8 cellular contexts compared by ENCODE assay signal in the genomic region with DNA sequence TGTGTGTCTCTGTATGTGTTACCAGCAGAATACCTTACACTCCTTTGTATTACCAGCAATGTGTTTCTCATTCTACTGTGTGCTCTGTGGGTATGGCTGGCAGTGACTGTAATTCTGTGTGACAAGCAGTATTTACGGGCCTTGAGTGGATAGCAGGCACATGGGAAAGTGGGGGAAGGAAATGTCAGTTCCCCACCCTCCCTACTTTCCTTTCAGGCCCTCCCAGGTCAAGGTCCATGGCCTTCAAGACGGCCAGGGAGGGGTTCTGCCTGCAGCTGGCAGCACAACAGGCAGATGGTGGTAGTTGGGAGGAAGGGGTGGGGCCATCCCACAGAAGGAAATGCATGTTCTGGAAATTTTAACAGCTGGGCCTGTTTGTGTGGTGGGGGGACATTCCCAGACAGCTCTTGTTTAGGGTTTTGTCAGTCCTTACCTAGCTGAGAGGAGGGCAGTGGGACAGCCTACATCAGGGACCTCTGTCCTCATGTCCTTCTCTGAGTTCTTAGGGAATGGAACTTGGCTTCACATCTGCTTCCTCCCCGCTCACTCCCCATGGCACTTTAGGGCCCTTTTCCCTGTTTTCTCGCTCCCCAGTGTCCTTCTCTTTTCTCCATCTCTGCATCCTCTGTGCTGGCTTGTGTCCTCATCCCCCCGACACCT. TPM values are rescaled to one million over a fixed set of nuclear protein-coding genes. Genes with fewer than 3 reads are reported as not detected.
A peak's percentile ranks its signal among the peaks of the same experiment; 100 is the strongest.
DNase-seq lines count a peak whose midpoint lies in the region; ATAC-seq and TF ChIP-seq lines count a peak whose summit lies in the region.

No MANE protein-coding gene starts in this region.

- no peaks in the 10 kb centered on the region for H3K27me3 Mint-ChIP-seq in CD4-positive, alpha-beta T cell
- no peaks in the 10 kb centered on the region for H3K27me3 Mint-ChIP-seq in naive thymus-derived CD8-positive, alpha-beta T cell

- H3K27ac ChIP-seq in CD4-positive, alpha-beta T cell (ENCODE audit: low read depth, low read length): peak overlapping the region; percentile 48
- no peak overlapping the region for H3K27ac ChIP-seq in brain microvascular endothelial cell

- peaks cover 88% of the 10 kb centered on the region for H3K4me1 Mint-ChIP-seq in CD4-positive, alpha-beta T cell (ENCODE audit: low read depth)
- peaks cover 39 to 89% (median 84%) of the 10 kb centered on the region in 4 donors for H3K4me1 Mint-ChIP-seq in naive thymus-derived CD8-positive, alpha-beta T cell

- intact Hi-C loops in CD4-positive, alpha-beta T cell (cut with DNase I, micrococcal nuclease): no loop called here

- no peaks in the 10 kb centered on the region for H3K9me3 Mint-ChIP-seq in CD4-positive, alpha-beta T cell
- no peaks in the 10 kb centered on the region for H3K9me3 Mint-ChIP-seq in naive thymus-derived CD8-positive, alpha-beta T cell

- no peaks in the 10 kb centered on the region for H3K9me3 ChIP-seq in CD4-positive, alpha-beta T cell (ENCODE audit: control insufficient read depth, low read length)
- H3K9me3 ChIP-seq in Loucy (ENCODE audit: insufficient read depth, low read depth, low read length): no peaks in the 10 kb centered on the region

- H3K79me2 ChIP-seq in Loucy (ENCODE audit: insufficient read depth, low read length): no peaks in the 10 kb centered on the region

- ATAC-seq in CD4-positive, alpha-beta T cell (ENCODE audit: poor library complexity): no peak
- no peak for ATAC-seq in naive thymus-derived CD8-positive, alpha-beta T cell
- ATAC-seq in GM19023 (IDR thresholded peaks at IDR 0.05; ENCODE audit: unreplicated experiment): no peak

- H3K4me3 Mint-ChIP-seq in CD4-positive, alpha-beta T cell: no peak overlapping the region
- peak overlapping the region in 4 of 10 donors; percentile 20 to 80 (median 58) for H3K4me3 Mint-ChIP-seq in naive thymus-derived CD8-positive, alpha-beta T cell

- H3K27me3 ChIP-seq in CD4-positive, alpha-beta T cell (ENCODE audit: control insufficient read depth, insufficient read depth, low read length): no peaks in the 10 kb centered on the region
- H3K27me3 ChIP-seq in Loucy (ENCODE audit: insufficient read depth, low read length, poor library complexity, severe bottlenecking) (no peaks in the 10 kb centered on the region), brain microvascular endothelial cell (replicated peaks) (no peaks in the 10 kb centered on the region)

- peaks cover 18% of the 10 kb centered on the region for H3K36me3 Mint-ChIP-seq in CD4-positive, alpha-beta T cell (ENCODE audit: low read depth)
- H3K36me3 Mint-ChIP-seq in naive thymus-derived CD8-positive, alpha-beta T cell: peaks cover 0 to 14% (median 4%) of the 10 kb centered on the region in 3 donors

- peak overlapping the region; percentile 80 for H3K27ac Mint-ChIP-seq in CD4-positive, alpha-beta T cell
- peak overlapping the region; percentile 63 to 92 (median 90) for H3K27ac Mint-ChIP-seq in naive thymus-derived CD8-positive, alpha-beta T cell

- peaks cover 4% of the 10 kb centered on the region; the same call in 1 of the 2 replicates for H3K36me3 ChIP-seq in Loucy (ENCODE audit: insufficient read depth, low read length)
- peaks cover 3% of the 10 kb centered on the region for H3K36me3 ChIP-seq in brain microvascular endothelial cell (replicated peaks)

- no peak for DNase-seq in CD4-positive, alpha-beta T cell
- DNase-seq in dermis blood vessel endothelial cell: peak; percentile 39
- DNase-seq in naive thymus-derived CD8-positive, alpha-beta T cell: no peak
- DNase-seq in stimulated activated CD8-positive, alpha-beta memory T cell treated with anti-CD3 and anti-CD28 coated beads, Interleukin-4, amount 100 ng/mL, for 48 hours: no peak
- DNase-seq in NCI-H1436 treated with DMSO at 0.1 percent for 48 hours (lab: John Stamatoyannopoulos, UW): no peak
- DNase-seq in brain microvascular endothelial cell: no peak

- no peaks in the 10 kb centered on the region for H4K20me1 ChIP-seq in Loucy (ENCODE audit: insufficient read depth, low read length, poor library complexity, severe bottlenecking)

- no peak overlapping the region for H3K4me2 ChIP-seq in Loucy (ENCODE audit: low read depth, low read length, poor library complexity, severe bottlenecking)

- H3K4me3 ChIP-seq in Loucy (ENCODE audit: low read length, poor library complexity, severe bottlenecking) (no peak overlapping the region), brain microvascular endothelial cell (ENCODE audit: low read depth, low read length) (no peak overlapping the region)

- POLR2A ChIA-PET in CD4-positive, alpha-beta T cell (lab: Charles Lee): interaction anchor here (1.1 to 1.6 kb wide), 2 partner anchors 14 to 15 kb away, joined by 3 to 5 read pairs; no protein-coding TSS in a partner anchor
- POLR2A ChIA-PET in naive thymus-derived CD8-positive, alpha-beta T cell (lab: Charles Lee): interaction anchor here (0.6 to 1.2 kb wide), 3 partner anchors 18 to 116 kb away, joined by 3 to 4 read pairs (median 3); no protein-coding TSS in a partner anchor

- H3K9me2 ChIP-seq in Loucy (replicated peaks; ENCODE audit: low read depth, low read length): no peaks in the 10 kb centered on the region

- TF ChIP-seq CTCF in CD4-positive, alpha-beta T cell (IDR thresholded peaks at IDR 0.05): no peak
- TF ChIP-seq CTCF in Loucy (conservative IDR thresholded peaks at IDR 0.05; ENCODE audit: low read length) (no peak), brain microvascular endothelial cell (IDR thresholded peaks at IDR 0.05; ENCODE audit: low read depth, low read length, missing control alignments) (no peak)

- H3F3A ChIP-seq in Loucy (ENCODE audit: low read depth): no peaks in the 10 kb centered on the region; the same call in 1 of the 2 replicates

- H2AFZ ChIP-seq in Loucy (ENCODE audit: low read length): no peak overlapping the region

- H3K9ac ChIP-seq in Loucy (ENCODE audit: low read depth, low read length, poor library complexity, severe bottlenecking): peak overlapping the region; percentile 7

- H3K4me1 ChIP-seq in Loucy (ENCODE audit: insufficient read depth, low read length, poor library complexity, severe bottlenecking): peaks cover 64% of the 10 kb centered on the region

- in situ Hi-C loops in brain microvascular endothelial cell (cut with HindIII; ENCODE audit: low pct_ligation_motif_present, low sequenced_read_pairs): no loop called here

- CTCF ChIA-PET in CD4-positive, alpha-beta T cell (lab: Charles Lee): interaction anchor here (0.9 kb wide), 1 partner anchor 19 kb away, joined by 3 read pairs; no protein-coding TSS in a partner anchor

RNA-seq across cellular contexts. Expression of a gene that starts 14.6 kb away (rescaled TPM):
- 100 to 1,000 TPM; 110 to 115 TPM for total RNA-seq in CD4-positive, alpha-beta T cell
- 104 and 148 TPM in 2 replicates for total RNA-seq in dermis blood vessel endothelial cell
- 100 to 1,000 TPM; 138 to 140 TPM for total RNA-seq in naive thymus-derived CD8-positive, alpha-beta T cell
- polyA plus RNA-seq in naive thymus-derived CD8-positive, alpha-beta T cell: 10 to 100 TPM; 25.6 to 37.5 (median 29.8) TPM
